Comparison of ENCODE assay signal across 15 cellular contexts in genomic region chr11:32437406-32438345, GRCh38. TPM values are rescaled to one million over a fixed set of nuclear protein-coding genes. Genes with fewer than 3 reads are reported as not detected.
DNase-seq lines count a peak whose midpoint lies in the region; ATAC-seq, FAIRE-seq and TF ChIP-seq lines count a peak whose summit lies in the region.
"Had no signal": no experiment of that assay in that cellular context is flagged by ENCODE, and none has a peak within 500 bp of the region (broad histone marks: within the 10 kb centered on the region; RNA-seq: fewer than 3 reads in every experiment).

No MANE protein-coding gene starts in this region.

- H3K79me2 ChIP-seq in K562 (ENCODE audit: control insufficient read depth, insufficient read depth, low read length), result peaks cover 36% of the 10 kb centered on the region

- peak overlapping the region; percentile 35 for H3K4me3 Mint-ChIP-seq in stimulated activated naive CD8-positive, alpha-beta T cell treated with anti-CD3 and anti-CD28 coated beads, Interleukin-15, Interleukin-2, amounts not matched to agents 100 ng/mL and 50 ng/mL, for 24 hours

- intact Hi-C loops in K562 (cut with micrococcal nuclease) (no loop called here), left lung (cut with DNase I) (no loop called here)

- H3K27me3 ChIP-seq in K562 (ENCODE audit: control insufficient read depth in 2 of 2, insufficient read depth in 2 of 2, low read length in 2 of 2), result no peaks in the 10 kb centered on the region
- H3K27me3 ChIP-seq in left lung, result peaks cover 95 to 100% of the 10 kb centered on the region in 2 donors

- H3K9ac ChIP-seq in K562 (ENCODE audit: insufficient read depth in 1 of 2, low read depth in 2 of 2, low read length in 2 of 2), result no peak overlapping the region

- H3K27ac ChIP-seq in K562 (ENCODE audit: extremely low read depth, low read depth, low read length) (no peak overlapping the region), mesodermal cell (ENCODE audit: low read depth, low read length, severe bottlenecking) (no peak overlapping the region), left lung (no peak overlapping the region)
- H3K27ac ChIP-seq: psoas muscle had no signal

- no peak for TF ChIP-seq EP300 in K562 (IDR thresholded peaks at IDR 0.05; ENCODE audit: low read length)

- H3K36me3 Mint-ChIP-seq in stimulated activated naive CD8-positive, alpha-beta T cell treated with anti-CD3 and anti-CD28 coated beads, Interleukin-15, Interleukin-2, amounts not matched to agents 100 ng/mL and 50 ng/mL, for 24 hours (ENCODE audit: low read depth), result no peaks in the 10 kb centered on the region

- H2AFZ ChIP-seq in K562 (ENCODE audit: low read depth, low read length), result no peak overlapping the region

- H3K9me3 ChIP-seq in K562 (replicated peaks; ENCODE audit: control insufficient read depth, insufficient read depth, low read depth, low read length), result 0 out of 2 replicates have a peak, but pooled peaks cover 6% of the 10 kb centered on the region
- no peaks in the 10 kb centered on the region for H3K9me3 ChIP-seq in mesodermal cell (ENCODE audit: control insufficient read depth, low read length)
- H3K9me3 ChIP-seq in left lung, result no peaks in the 10 kb centered on the region
- H3K9me3 ChIP-seq: psoas muscle had no signal

- BruUV-seq in K562 (replicated peaks; lab: Mats Ljungman, UMichigan), result no TSS peak

- H3K27me3 Mint-ChIP-seq in stimulated activated naive CD8-positive, alpha-beta T cell treated with anti-CD3 and anti-CD28 coated beads, Interleukin-15, Interleukin-2, amounts not matched to agents 100 ng/mL and 50 ng/mL, for 24 hours, result peaks cover 78% of the 10 kb centered on the region

- no peaks in the 10 kb centered on the region for H3K9me1 ChIP-seq in K562 (ENCODE audit: control insufficient read depth, insufficient read depth, low read length)

- DNase-seq in stimulated activated naive CD8-positive, alpha-beta T cell treated with anti-CD3 and anti-CD28 coated beads, Interleukin-15, Interleukin-2, amounts not matched to agents 100 U/mL and 50 U/mL, for 24 hours, result no peak
- DNase-seq in K562 (ENCODE audit: extremely low read depth in 1 of 4, low spot score in 3 of 4), result no peak
- no peak for DNase-seq in left lung
- DNase-seq in foreskin fibroblast, result no peak
- DNase-seq in A172 (ENCODE audit: low spot score), result no peak
- DNase-seq in stimulated activated CD8-positive, alpha-beta memory T cell treated with anti-CD3 and anti-CD28 coated beads, Interleukin-4, amount 100 ng/mL, for 48 hours, result no peak
- DNase-seq: head of caudate nucleus; Kasumi-1; mesenchymal stem cell; NCI-H2029 treated with DMSO at 0.1 percent for 48 hours; psoas muscle; stimulated activated CD4-positive, alpha-beta T cell treated with anti-CD3 and anti-CD28 coated beads, Interleukin-4, amount 100 ng/mL, for 24 hours; SW 1271 had no signal

- H3K4me1 ChIP-seq in K562 (replicated peaks in 1 of 2; ENCODE audit: control insufficient read depth in 2 of 2, insufficient read depth in 2 of 2, low read length in 2 of 2), result peaks cover 4 to 32% of the 10 kb centered on the region in 2 experiments; a peak in 4 of 5 replicates
- peaks cover 23% of the 10 kb centered on the region for H3K4me1 ChIP-seq in mesodermal cell (ENCODE audit: control insufficient read depth, insufficient read depth, low read length, poor library complexity, severe bottlenecking)
- H3K4me1 ChIP-seq in left lung, result peaks cover 6 to 40% of the 10 kb centered on the region in 2 donors
- H3K4me1 ChIP-seq: psoas muscle had no signal

- no peak for TF ChIP-seq POLR2A in K562 (conservative IDR thresholded peaks at IDR 0.05)

- POLR2A ChIA-PET in K562 (lab: Yijun Ruan, JAX), result interaction anchor here (0.7 kb wide), 1 partner anchor 41 kb away, joined by 3 read pairs; no protein-coding TSS in a partner anchor

- no peak for ATAC-seq in stimulated activated naive CD8-positive, alpha-beta T cell treated with anti-CD3 and anti-CD28 coated beads, Interleukin-15, Interleukin-2, amounts not matched to agents 100 U/mL and 50 U/mL, for 24 hours
- ATAC-seq in K562 (no peak), left lung (no peak)
- ATAC-seq: psoas muscle had no signal

- H3K4me3 ChIP-seq in K562, result no peak overlapping the region
- peak overlapping the region; percentile 18 for H3K4me3 ChIP-seq in mesodermal cell (ENCODE audit: extremely low read depth, insufficient read depth, low read length, poor library complexity, severe bottlenecking)
- H3K4me3 ChIP-seq in left lung, result no peak overlapping the region
- no peak overlapping the region for H3K4me3 ChIP-seq in foreskin fibroblast (ENCODE audit: low read depth in 1 of 2, low read length in 2 of 2)
- H3K4me3 ChIP-seq: psoas muscle had no signal

- H3K27ac Mint-ChIP-seq in stimulated activated naive CD8-positive, alpha-beta T cell treated with anti-CD3 and anti-CD28 coated beads, Interleukin-15, Interleukin-2, amounts not matched to agents 100 ng/mL and 50 ng/mL, for 24 hours, result no peak overlapping the region

- H3K4me2 ChIP-seq in K562 (ENCODE audit: insufficient read depth, low read length), result no peak overlapping the region

- FAIRE-seq in K562 (lab: Jason Lieb, UNC), result no peak

- 92% methylated on average over 26 of the region's 44 CpGs for WGBS in K562 (ENCODE audit: insufficient coverage, low coverage, missing lambda C conversion rate)
- 1 to 3% methylated on average over 25 to 30 of the region's 44 CpGs for whole genome bisulfite sequencing in mesodermal cell (ENCODE audit: insufficient coverage in 2 of 2), 2 experiments

- in situ Hi-C loops in K562 (cut with MboI), result no loop called here

- CTCF ChIA-PET in K562 (lab: Yijun Ruan, JAX; ENCODE audit: low intra/inter-chr PET ratio), result no interaction called here

- TF ChIP-seq CTCF in K562 (IDR thresholded peaks at IDR 0.05 in 2 of 3, conservative IDR thresholded peaks at IDR 0.05 in 1 of 3; ENCODE audit: insufficient read depth in 2 of 3, low read depth in 1 of 3, low read length in 3 of 3), result no peak
- no peak for TF ChIP-seq CTCF in left lung (IDR thresholded peaks at IDR 0.05)
- no peak for TF ChIP-seq CTCF in foreskin fibroblast (IDR thresholded peaks at IDR 0.05; ENCODE audit: low read depth, low read length)

- TF ChIP-seq RAD21 in K562 (CRISPR knock-in tag; conservative IDR thresholded peaks at IDR 0.05 in 1 of 2, IDR thresholded peaks at IDR 0.05 in 1 of 2), result no peak

- H3K36me3 ChIP-seq in K562 (ENCODE audit: control insufficient read depth, insufficient read depth, low read length), result peaks cover 12% of the 10 kb centered on the region; the same call in 2 of the 3 replicates
- H3K36me3 ChIP-seq in mesodermal cell (ENCODE audit: control insufficient read depth, insufficient read depth, low read length), result no peaks in the 10 kb centered on the region
- H3K36me3 ChIP-seq in left lung, result no peaks in the 10 kb centered on the region

- H3K9me3 Mint-ChIP-seq in stimulated activated naive CD8-positive, alpha-beta T cell treated with anti-CD3 and anti-CD28 coated beads, Interleukin-15, Interleukin-2, amounts not matched to agents 100 ng/mL and 50 ng/mL, for 24 hours, result no peaks in the 10 kb centered on the region

- H3K4me1 Mint-ChIP-seq in stimulated activated naive CD8-positive, alpha-beta T cell treated with anti-CD3 and anti-CD28 coated beads, Interleukin-15, Interleukin-2, amounts not matched to agents 100 ng/mL and 50 ng/mL, for 24 hours (ENCODE audit: low read depth), result peaks cover 31% of the 10 kb centered on the region

- H4K20me1 ChIP-seq in K562 (replicated peaks; ENCODE audit: control insufficient read depth, insufficient read depth, low read length), result no peaks in the 10 kb centered on the region

TF ChIP-seq in K562, 482 proteins besides CTCF, POLR2A, EP300 and RAD21 (continues in another document):
- 0 out of 2 replicates have a peak, but pooled peaks have one; percentile 14 for TF ChIP-seq TFAP4 (CRISPR knock-in tag; IDR thresholded peaks at IDR 0.05; ENCODE audit: borderline replicate concordance)

RNA-seq across cellular contexts. Expression of gene WT1, which starts 2.3 kb away (rescaled TPM):
- total RNA-seq in K562 (2011; cell fraction: chromatin; rRNA removed; ENCODE audit: low replicate concordance), result 41.5 and 41.9 TPM in 2 replicates
- total RNA-seq in K562 (2011; cell fraction: nucleolus; rRNA removed), result 28.6 and 32.5 TPM in 2 replicates
- 31.4 and 35.9 TPM in 2 replicates for total RNA-seq in K562 (2011; cell fraction: nucleoplasm; rRNA removed)
- total RNA-seq in K562 (2014; rRNA removed) (21.3 and 24.3 TPM in 2 replicates), K562 (2014; rRNA removed; fragmentation: Illumina TruSeq; extraction: Trizol) (18.3 and 19.7 TPM in 2 replicates), K562 (2015; rRNA removed; fragmentation: Illumina TruSeq; extraction: Trizol) (19.4 and 20.2 TPM in 2 replicates), K562 (2021) (27.1 and 29.3 TPM in 2 replicates), left lung (1 to 10 TPM in 1 of 2 donors, under 1 TPM in 1; 0.13 to 3.6 TPM)
- polyA plus RNA-seq in K562 (2011; rRNA removed) (19.0 and 24.9 TPM in 2 replicates), K562 (2014; fragmentation: Illumina TruSeq; extraction: Trizol) (32.8 and 33.8 TPM in 2 replicates), K562 (2014; fragmentation: Nextera tagmentation; extraction: Ambion mirVana) (1 to 10 TPM; 7.1 to 7.7 TPM), K562 (2014; rRNA removed) (19.9 and 20.0 TPM in 2 replicates)
- polyA plus RNA-seq in K562 (2011; cell fraction: cytosol; rRNA removed), result 20.1 and 41.9 TPM in 2 replicates
- 31.6 and 45.8 TPM in 2 replicates for polyA plus RNA-seq in K562 (2011; cell fraction: nucleus; rRNA removed)
- 30.5 and 31.1 TPM in 2 replicates for polyA plus RNA-seq in K562 (2012)
- 24.1 and 25.5 TPM in 2 replicates for polyA minus RNA-seq in K562 (2011; rRNA and poly(A)+ RNA removed)
- 34.2 and 39.8 TPM in 2 replicates for polyA minus RNA-seq in K562 (2011; cell fraction: cytosol; rRNA and poly(A)+ RNA removed)
- polyA minus RNA-seq in K562 (2011; cell fraction: nucleus; rRNA and poly(A)+ RNA removed), result 21.9 and 22.5 TPM in 2 replicates
- 1.5 TPM for polyA plus RNA-seq in mesodermal cell (2013, experiment 1 of 2)
- 0.96 TPM for polyA plus RNA-seq in mesodermal cell (2013, experiment 2 of 2)
- 1.9 and 6.4 TPM in 2 replicates for total RNA-seq in A172 (2014; rRNA removed; shearing (Covaris generic))
